Comparison of ENCODE assay signal across 12 cellular contexts in genomic region chr1:229023651-229024295, GRCh38.
DNase-seq lines count a peak whose midpoint lies in the region; ATAC-seq and TF ChIP-seq lines count a peak whose summit lies in the region.
"Had no signal": no experiment of that assay in that cellular context is flagged by ENCODE, and none has a peak within 500 bp of the region (broad histone marks: within the 10 kb centered on the region; RNA-seq: fewer than 3 reads in every experiment).

No MANE protein-coding gene starts in this region.

- no peak for TF ChIP-seq POLR2A in heart left ventricle (IDR thresholded peaks at IDR 0.05)

- intact Hi-C loops in heart left ventricle (cut with DNase I): no loop called here

- H3K9me3 ChIP-seq in heart left ventricle (peaks cover 0 to 2% (median 0%) of the 10 kb centered on the region in 12 donors), neutrophil (no peaks in the 10 kb centered on the region)
- H3K9me3 ChIP-seq: BLaER1 had no signal

- TF ChIP-seq CTCF in heart left ventricle (IDR thresholded peaks at IDR 0.05) (no peak), neutrophil (IDR thresholded peaks at IDR 0.05) (no peak)

- H3K27me3 ChIP-seq in heart left ventricle: no peaks in the 10 kb centered on the region
- no peaks in the 10 kb centered on the region for H3K27me3 ChIP-seq in neutrophil

- H3K4me3 ChIP-seq in heart left ventricle: no peak overlapping the region
- peak overlapping the region in 1 of 2 experiments; percentile 22 for H3K4me3 ChIP-seq in neutrophil (ENCODE audit: low read depth in 1 of 2, low read length in 1 of 2)
- H3K4me3 ChIP-seq: BLaER1 had no signal

- peak overlapping the region in 1 of 12 donors; percentile 57 for H3K27ac ChIP-seq in heart left ventricle
- peak overlapping the region; percentile 97 for H3K27ac ChIP-seq in neutrophil
- H3K27ac ChIP-seq: BLaER1 had no signal

- ATAC-seq in heart left ventricle (peak in 3 of 4 donors; percentile 60 to 63 (median 61)), GM18873 (IDR thresholded peaks at IDR 0.05; ENCODE audit: low FRiP score, unreplicated experiment) (no peak), GM21528 (IDR thresholded peaks at IDR 0.05; ENCODE audit: low FRiP score, unreplicated experiment) (no peak)
- ATAC-seq: effector memory CD8-positive, alpha-beta T cell had no signal

- in situ Hi-C loops in KBM-7 (cut with MboI; ENCODE audit: low pct_unique_long_range_greater_than_20kb, low sequenced_read_pairs): no loop called here

- DNase-seq in KBM-7: peak; percentile 65
- DNase-seq in SKM-1 (lab: John Stamatoyannopoulos, UW; ENCODE audit: unreplicated experiment): peak; percentile 42
- peak in 3 of 5 donors; percentile 36 to 68 (median 56) for DNase-seq in heart left ventricle
- no peak for DNase-seq in cortex of kidney (lab: John Stamatoyannopoulos, UW)
- DNase-seq: effector memory CD8-positive, alpha-beta T cell; NCI-H187; NCI-H524 treated with DMSO at 0.1 percent for 48 hours; T-helper 9 cell had no signal

- H3K4me1 ChIP-seq in heart left ventricle: peaks cover 0 to 58% (median 0%) of the 10 kb centered on the region in 12 donors
- peaks cover 0 to 87% of the 10 kb centered on the region in 2 experiments for H3K4me1 ChIP-seq in neutrophil (ENCODE audit: control insufficient read depth in 1 of 2, insufficient read depth in 1 of 2, low read depth in 1 of 2, low read length in 1 of 2)

- H3K36me3 ChIP-seq in heart left ventricle (no peaks in the 10 kb centered on the region), neutrophil (no peaks in the 10 kb centered on the region)
- H3K36me3 ChIP-seq: BLaER1 had no signal

- WGBS in heart left ventricle, 4 donors: 69 to 76% (median 75%) methylated on average over 10 to 11 of the region's 11 CpGs

Comparison
In these comparisons a context has a peak if more than half of its experiments do, and no peak if none do; other contexts are left out.
1. ATAC-seq: peak in heart left ventricle (3 of 4); none in GM18873 (single experiment) and GM21528 (single experiment).